1 cellular context compared by ENCODE assay signal in genomic region chrX:10166731-10167149, GRCh38.
TF ChIP-seq lines count a peak whose summit lies in the region.

No MANE protein-coding gene starts in this region.

TF ChIP-seq in GM12878, 131 proteins besides CTCF, POLR2A, EP300 and RAD21 (continued from another document):
- TF ChIP-seq ZNF687 (IDR thresholded peaks at IDR 0.05) (0 out of 2 replicates have a peak, but pooled peaks have one; percentile 20), SPI1 (IDR thresholded peaks at IDR 0.05; ENCODE audit: borderline replicate concordance, insufficient read depth, low read depth, low read length) (peak; percentile 67), ETV6 (conservative IDR thresholded peaks at IDR 0.05 in 1 of 2, IDR thresholded peaks at IDR 0.05 in 1 of 2; ENCODE audit: borderline replicate concordance in 1 of 2, low read depth in 1 of 2) (peak in 1 of 2 experiments; percentile 86; a peak in 2 of 4 replicates), EED (IDR thresholded peaks at IDR 0.05; ENCODE audit: low read depth) (peak; percentile 58; the same call in 1 of the 2 replicates)
